Comparison of ENCODE assay signal across 14 cellular contexts in the genomic region with DNA sequence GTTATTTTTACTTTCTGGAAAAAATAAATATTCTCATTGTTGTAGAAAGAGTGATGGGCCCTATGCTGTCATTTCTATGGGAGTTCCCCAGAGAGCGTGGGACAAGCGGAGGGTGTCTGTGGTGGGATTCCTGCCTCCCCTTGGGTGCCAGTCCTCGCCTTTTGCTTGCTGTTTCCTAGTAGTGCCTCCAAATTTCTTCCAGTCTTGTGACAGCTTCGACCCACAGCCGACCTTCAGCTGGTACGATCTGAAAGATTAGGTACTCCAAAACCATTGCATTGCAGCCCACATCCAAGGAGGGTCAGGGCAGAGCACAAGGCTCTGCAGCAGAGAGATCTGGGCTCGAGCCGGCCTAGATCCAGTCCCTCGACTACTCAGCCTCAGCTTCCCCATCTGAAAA. TPM values are rescaled to one million over a fixed set of nuclear protein-coding genes. Genes with fewer than 3 reads are reported as not detected.
"Had no signal": no experiment of that assay in that cellular context is flagged by ENCODE, and none has a peak within 500 bp of the region (broad histone marks: within the 10 kb centered on the region; RNA-seq: fewer than 3 reads in every experiment).

No MANE protein-coding gene starts in this region.

- H3K27me3 ChIP-seq: tibial artery had no signal

- DNase-seq: activated CD4-positive, alpha-beta T cell treated with anti-CD3 and anti-CD28 coated beads, Interleukin-2, amount 10 ng/mL, durations not matched to agents 24 days and 14 days; activated T-cell treated with anti-CD3 and anti-CD28 coated beads, Interleukin-2, amount 50 U/mL, for 4 hours; dermis blood vessel endothelial cell; hippocampal formation; left cardiac atrium; naive thymus-derived CD4-positive, alpha-beta T cell; right cardiac atrium had no signal

- H3K27ac Mint-ChIP-seq: activated CD4-positive, alpha-beta T cell treated with anti-CD3 and anti-CD28 coated beads, Interleukin-2, amount 10 ng/mL, durations not matched to agents 24 days and 14 days; naive thymus-derived CD4-positive, alpha-beta T cell; stimulated activated naive CD8-positive, alpha-beta T cell treated with anti-CD3 and anti-CD28 coated beads, Interleukin-15, Interleukin-2, amounts not matched to agents 100 ng/mL and 50 ng/mL, for 24 hours; WTC11 had no signal

- H3K4me3 ChIP-seq: SK-N-MC, tibial artery had no signal

- ATAC-seq: activated T-cell treated with anti-CD3 and anti-CD28 coated beads, Interleukin-2, amount 50 U/mL, for 4 hours; left cardiac atrium; naive thymus-derived CD4-positive, alpha-beta T cell; right cardiac atrium; Right ventricle myocardium inferior; WTC11 had no signal

- H3K36me3 Mint-ChIP-seq: naive thymus-derived CD4-positive, alpha-beta T cell; WTC11 had no signal

- H3K9me3 Mint-ChIP-seq: activated CD4-positive, alpha-beta T cell treated with anti-CD3 and anti-CD28 coated beads, Interleukin-2, amount 10 ng/mL, durations not matched to agents 24 days and 14 days; activated T-cell treated with anti-CD3 and anti-CD28 coated beads, Interleukin-2, amount 50 U/mL, for 4 hours; central memory CD8-positive, alpha-beta T cell; naive thymus-derived CD4-positive, alpha-beta T cell; stimulated activated naive CD8-positive, alpha-beta T cell treated with anti-CD3 and anti-CD28 coated beads, Interleukin-15, Interleukin-2, amounts not matched to agents 100 ng/mL and 50 ng/mL, for 24 hours; WTC11 had no signal

- H3K27ac ChIP-seq: SK-N-MC, tibial artery had no signal

- H3K9me3 ChIP-seq: tibial artery had no signal

- H3K4me1 ChIP-seq: tibial artery had no signal

- H3K4me3 Mint-ChIP-seq: activated CD4-positive, alpha-beta T cell treated with anti-CD3 and anti-CD28 coated beads, Interleukin-2, amount 10 ng/mL, durations not matched to agents 24 days and 14 days; activated T-cell treated with anti-CD3 and anti-CD28 coated beads, Interleukin-2, amount 50 U/mL, for 4 hours; central memory CD8-positive, alpha-beta T cell; naive thymus-derived CD4-positive, alpha-beta T cell; stimulated activated naive CD8-positive, alpha-beta T cell treated with anti-CD3 and anti-CD28 coated beads, Interleukin-15, Interleukin-2, amounts not matched to agents 100 ng/mL and 50 ng/mL, for 24 hours; WTC11 had no signal

- H3K4me1 Mint-ChIP-seq: activated CD4-positive, alpha-beta T cell treated with anti-CD3 and anti-CD28 coated beads, Interleukin-2, amount 10 ng/mL, durations not matched to agents 24 days and 14 days; central memory CD8-positive, alpha-beta T cell; naive thymus-derived CD4-positive, alpha-beta T cell had no signal

RNA-seq across cellular contexts. Expression of a gene that starts 58.9 kb away (rescaled TPM):
- total RNA-seq: activated CD4-positive, alpha-beta T cell treated with anti-CD3 and anti-CD28 coated beads, Interleukin-2, amount 10 ng/mL, durations not matched to agents 24 days and 14 days; T-helper 1 cell treated with Interleukin-12 subunit alpha and Interleukin-12 subunit beta and Interleukin-4 antibody, amounts not matched to agents 30 ng/mL and 1 ng/mL, for 36 hours had no signal
- polyA plus RNA-seq: naive thymus-derived CD4-positive, alpha-beta T cell had no signal
